ENCODE assay signal across 10 cellular contexts in genomic region chr11:110778351-110778750, GRCh38.
DNase-seq lines count a peak whose midpoint lies in the region; ATAC-seq and TF ChIP-seq lines count a peak whose summit lies in the region.
"Had no signal": no experiment of that assay in that cellular context is flagged by ENCODE, and none has a peak within 500 bp of the region (broad histone marks: within the 10 kb centered on the region; RNA-seq: fewer than 3 reads in every experiment).

No MANE protein-coding gene starts in this region.

- no peaks in the 10 kb centered on the region; the same call in 1 of the 2 replicates for H3K27me3 Mint-ChIP-seq in HFFc6 (ENCODE audit: insufficient read depth)

- H3K4me1 ChIP-seq in lung (ENCODE audit: control insufficient read depth in 2 of 2, insufficient read depth in 2 of 2, low read length in 2 of 2) = peaks cover 0 to 1% of the 10 kb centered on the region in 2 donors

- H3K27ac Mint-ChIP-seq in HFFc6 = peak overlapping the region; percentile 1; the same call in 1 of the 2 replicates

- no peak for TF ChIP-seq POLR2A in erythroblast (IDR thresholded peaks at IDR 0.05; ENCODE audit: low read length)

- no peak for ATAC-seq in lung (ENCODE audit: insufficient read depth, low FRiP score)
- ATAC-seq in GM18517 (IDR thresholded peaks at IDR 0.05; ENCODE audit: unreplicated experiment) = no peak
- ATAC-seq: Right ventricle myocardium inferior had no signal

- H3K9me3 ChIP-seq in lung (ENCODE audit: control insufficient read depth in 2 of 2, insufficient read depth in 1 of 2, low read length in 1 of 2) = peaks cover 0 to 4% of the 10 kb centered on the region in 2 donors

- WGBS in lung, 2 donors = 2 to 14% methylated on average over 1 of the region's 1 CpG

- no peak for DNase-seq in HFFc6
- peak; percentile 74 for DNase-seq in OCI-M1 (lab: John Stamatoyannopoulos, UW)
- DNase-seq in lung (ENCODE audit: low spot score) = peak; percentile 46
- DNase-seq in stimulated activated CD8-positive, alpha-beta memory T cell treated with anti-CD3 and anti-CD28 coated beads, Interleukin-4, amount 100 ng/mL, for 48 hours = no peak
- no peak for DNase-seq in NCI-H2029 treated with DMSO at 0.1 percent for 48 hours (lab: John Stamatoyannopoulos, UW)
- no peak for DNase-seq in erythroblast (lab: John Stamatoyannopoulos, UW)
- DNase-seq: activated CD4-positive, alpha-beta T cell treated with anti-CD3 and anti-CD28 coated beads, Interleukin-2, amount 50 U/mL, for 1 hour had no signal

- TF ChIP-seq CTCF in C4-2B (conservative IDR thresholded peaks at IDR 0.05) = no peak
- TF ChIP-seq CTCF in HFFc6 (IDR thresholded peaks at IDR 0.05) = no peak
- TF ChIP-seq CTCF in lung (IDR thresholded peaks at IDR 0.05; ENCODE audit: control extremely low read depth, extremely low read depth) = no peak

- H3K4me3 Mint-ChIP-seq in HFFc6 = no peak overlapping the region

- H3K9me3 Mint-ChIP-seq in HFFc6 = peaks cover 11% of the 10 kb centered on the region

- no peak overlapping the region for H3K4me3 ChIP-seq in lung

- no peaks in the 10 kb centered on the region for H3K27me3 ChIP-seq in lung (ENCODE audit: control insufficient read depth, insufficient read depth)

- H3K36me3 ChIP-seq in lung (ENCODE audit: control insufficient read depth in 2 of 2, insufficient read depth in 2 of 2, low read length in 2 of 2) = no peaks in the 10 kb centered on the region

- H3K4me1 Mint-ChIP-seq in HFFc6 (ENCODE audit: low read depth) = peaks cover 26% of the 10 kb centered on the region

- peak overlapping the region; percentile 57; the same call in 1 of the 2 replicates for H3K27ac ChIP-seq in C4-2B
- peak overlapping the region in 1 of 2 donors; percentile 71 for H3K27ac ChIP-seq in lung (ENCODE audit: low read depth in 1 of 2, low read length in 1 of 2)

- H3K36me3 Mint-ChIP-seq in HFFc6 (ENCODE audit: low read depth) = peaks cover 10% of the 10 kb centered on the region; the same call in 1 of the 2 replicates

Comparison
In these comparisons a context has a peak if more than half of its experiments do, and no peak if none do; other contexts are left out.
1. DNase-seq: peak in OCI-M1 (single experiment) and lung (single experiment); none in HFFc6 (single experiment), stimulated activated CD8-positive, alpha-beta memory T cell treated with anti-CD3 and anti-CD28 coated beads, Interleukin-4, amount 100 ng/mL, for 48 hours (single experiment), NCI-H2029 treated with DMSO at 0.1 percent for 48 hours (single experiment) and erythroblast (0 of 2).